1 cellular context compared by ENCODE assay signal in genomic region chr11:123588117-123588815, GRCh38.
TF ChIP-seq lines count a peak whose summit lies in the region.

No MANE protein-coding gene starts in this region.

TF ChIP-seq in WTC11, 78 proteins besides CTCF, POLR2A, EP300 and RAD21 (continued from another document):
- TF ChIP-seq ATF6 (CRISPR knock-in tag; IDR thresholded peaks at IDR 0.05) (no peak), ZNF396 (CRISPR knock-in tag; IDR thresholded peaks at IDR 0.05; ENCODE audit: borderline replicate concordance) (no peak), ZNF512 (CRISPR knock-in tag; IDR thresholded peaks at IDR 0.05; ENCODE audit: borderline replicate concordance) (no peak)
